Comparison of ENCODE assay signal across 23 cellular contexts in genomic region chr2:9483107-9483506, GRCh38.
"Had no signal": no experiment of that assay in that cellular context is flagged by ENCODE, and none has a peak within 500 bp of the region (broad histone marks: within the 10 kb centered on the region; RNA-seq: fewer than 3 reads in every experiment).

No MANE protein-coding gene starts in this region.

- H3K4me3 Mint-ChIP-seq: central memory CD8-positive, alpha-beta T cell had no signal

- H3K9me3 ChIP-seq: body of pancreas, heart right ventricle, pancreas, tibial nerve had no signal

- H3K27me3 ChIP-seq: body of pancreas, heart right ventricle, pancreas, tibial nerve had no signal

- H3K27me3 Mint-ChIP-seq: central memory CD8-positive, alpha-beta T cell had no signal

- DNase-seq: activated CD4-positive, alpha-beta T cell treated with anti-CD3 and anti-CD28 coated beads, Interleukin-2, amount 50 U/mL, for 48 hours; activated gamma-delta T cell; activated T-cell treated with anti-CD3 and anti-CD28 coated beads, Interleukin-2, amount 50 U/mL, for 48 hours; body of pancreas; effector CD8-positive, alpha-beta T cell; heart right ventricle; midbrain; pancreas; retina; stimulated activated CD4-positive, alpha-beta T cell treated with anti-CD3 and anti-CD28 coated beads, Interleukin-2, amount 100 ng/mL, for 48 hours; stimulated activated naive CD4-positive, alpha-beta T cell treated with Interleukin-2 at 50 U/mL for 16 hours; substantia nigra; T-helper 1 cell; T1000 had no signal

- ATAC-seq: body of pancreas, pancreas had no signal

- H3K9me3 Mint-ChIP-seq: activated naive CD4-positive, alpha-beta T cell treated with anti-CD3 and anti-CD28 coated beads, Interleukin-2, amount 50 U/mL, for 72 hours; central memory CD8-positive, alpha-beta T cell had no signal

- H3K4me1 ChIP-seq: body of pancreas, pancreas had no signal

- H3K4me3 ChIP-seq: body of pancreas, heart right ventricle, lung, pancreas, SK-N-MC, tibial nerve had no signal

- H3K27ac ChIP-seq: body of pancreas, heart right ventricle, pancreas, SK-N-MC, tibial nerve, VCaP had no signal

- FAIRE-seq: endothelial cell of umbilical vein, frontal cortex, islet of Langerhans, pancreas had no signal
